In the genomic region with DNA sequence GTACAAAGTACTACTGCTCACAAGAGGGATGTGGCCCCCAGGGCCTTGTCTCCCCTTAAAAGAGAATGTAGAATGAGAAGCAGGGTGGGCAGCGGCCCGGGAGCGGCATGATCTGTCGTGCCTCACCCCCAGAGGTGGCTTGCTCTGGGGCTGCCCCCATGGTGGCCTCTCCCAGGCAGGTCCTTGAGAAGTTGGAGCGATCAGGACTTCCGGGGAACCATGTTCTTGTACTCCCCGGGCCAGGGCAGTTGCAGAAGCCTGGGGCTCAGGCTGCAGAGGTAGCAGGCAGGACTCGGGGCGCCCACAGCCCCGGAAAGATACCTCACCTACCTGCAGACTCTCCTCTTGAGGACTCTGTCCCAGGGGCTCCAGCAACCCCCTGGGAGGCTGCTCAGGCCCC, we compare ENCODE assay signal across 21 cellular contexts.
DNase-seq lines count a peak whose midpoint lies in the region; ATAC-seq and TF ChIP-seq lines count a peak whose summit lies in the region.
"Had no signal": no experiment of that assay in that cellular context is flagged by ENCODE, and none has a peak within 500 bp of the region (broad histone marks: within the 10 kb centered on the region; RNA-seq: fewer than 3 reads in every experiment).

No MANE protein-coding gene starts in this region.

- H3K36me3 ChIP-seq in right atrium auricular region (no peaks in the 10 kb centered on the region), esophagus muscularis mucosa (no peaks in the 10 kb centered on the region), neuronal stem cell (replicated peaks in 1 of 2; ENCODE audit: control insufficient read depth in 2 of 2, insufficient read depth in 2 of 2, low read length in 2 of 2) (no peaks in the 10 kb centered on the region)
- H3K36me3 ChIP-seq: BE2C; BLaER1 treated with 17β-estradiol and CSF1 and Interleukin-3, amounts not matched to agents 10 nM and 100 nM had no signal

- H3K27me3 Mint-ChIP-seq in activated T-cell treated with anti-CD3 and anti-CD28 coated beads, Interleukin-2, amount 50 U/mL, for 72 hours (ENCODE audit: low read depth): no peaks in the 10 kb centered on the region
- H3K27me3 Mint-ChIP-seq: CD8-positive, alpha-beta memory T cell had no signal

- no peak overlapping the region for H2AFZ ChIP-seq in neuronal stem cell (ENCODE audit: low read length)
- H2AFZ ChIP-seq: GM23248 had no signal

- H3K27ac Mint-ChIP-seq in activated T-cell treated with anti-CD3 and anti-CD28 coated beads, Interleukin-2, amount 50 U/mL, for 72 hours: no peak overlapping the region
- H3K27ac Mint-ChIP-seq: CD14-positive monocyte; CD4-positive, alpha-beta T cell; CD8-positive, alpha-beta memory T cell had no signal

- no peak for TF ChIP-seq POLR2A in esophagus muscularis mucosa (IDR thresholded peaks at IDR 0.05; ENCODE audit: low read depth)

- H3K9me3 ChIP-seq in right atrium auricular region (no peaks in the 10 kb centered on the region), right cardiac atrium (ENCODE audit: control insufficient read depth, low read length) (no peaks in the 10 kb centered on the region), esophagus muscularis mucosa (no peaks in the 10 kb centered on the region), neuronal stem cell (replicated peaks in 1 of 2; ENCODE audit: control insufficient read depth in 2 of 2, insufficient read depth in 1 of 2, low read depth in 1 of 2, low read length in 2 of 2) (peaks cover 0 to 5% of the 10 kb centered on the region in 2 donors)
- H3K9me3 ChIP-seq: BE2C had no signal

- no peak overlapping the region for H2BK5ac ChIP-seq in neuronal stem cell (ENCODE audit: low read length)

- no peaks in the 10 kb centered on the region for H3K27me3 ChIP-seq in right atrium auricular region
- H3K27me3 ChIP-seq in right cardiac atrium (ENCODE audit: control insufficient read depth, insufficient read depth): no peaks in the 10 kb centered on the region
- peaks cover 0 to 14% (median 0%) of the 10 kb centered on the region in 4 donors for H3K27me3 ChIP-seq in esophagus muscularis mucosa
- H3K27me3 ChIP-seq in neuronal stem cell (ENCODE audit: control insufficient read depth in 3 of 3, insufficient read depth in 3 of 3, low read depth in 1 of 3, low read length in 3 of 3): no peaks in the 10 kb centered on the region
- H3K27me3 ChIP-seq: BE2C; BLaER1 treated with 17β-estradiol and CSF1 and Interleukin-3, amounts not matched to agents 10 nM and 100 nM had no signal

- no peak overlapping the region for H3K4me3 Mint-ChIP-seq in activated T-cell treated with anti-CD3 and anti-CD28 coated beads, Interleukin-2, amount 50 U/mL, for 72 hours
- H3K4me3 Mint-ChIP-seq: CD14-positive monocyte; CD4-positive, alpha-beta T cell; CD8-positive, alpha-beta memory T cell had no signal

- peak overlapping the region; percentile 2 for H3K18ac ChIP-seq in neuronal stem cell (ENCODE audit: low read length)

- no peak for TF ChIP-seq EP300 in esophagus muscularis mucosa (IDR thresholded peaks at IDR 0.05)

- H2BK12ac ChIP-seq in neuronal stem cell (ENCODE audit: low read length): no peak overlapping the region

- DNase-seq in right atrium auricular region (ENCODE audit: low spot score): peak; percentile 53
- DNase-seq in right cardiac atrium: no peak
- peak; percentile 72 for DNase-seq in esophagus muscularis mucosa (ENCODE audit: extremely low spot score)
- DNase-seq in neuronal stem cell (ENCODE audit: low spot score): no peak
- DNase-seq in EL: no peak
- no peak for DNase-seq in activated T-cell treated with anti-CD3 and anti-CD28 coated beads, Interleukin-2, amount 50 U/mL, for 72 hours
- DNase-seq: 8988T; ACHN; AML-193; BE2C; CD4-positive, alpha-beta T cell; CD8-positive, alpha-beta memory T cell; DMS 273 treated with DMSO at 0.1 percent for 48 hours; DMS79; GF-D8; GM23248; H7; HCEC 1CT had no signal

- H3K9me3 Mint-ChIP-seq in activated T-cell treated with anti-CD3 and anti-CD28 coated beads, Interleukin-2, amount 50 U/mL, for 72 hours: peaks cover 0 to 4% of the 10 kb centered on the region in 2 donors
- H3K9me3 Mint-ChIP-seq: CD4-positive, alpha-beta T cell had no signal

- H4K91ac ChIP-seq in neuronal stem cell (ENCODE audit: low read depth, low read length, poor library complexity): no peak overlapping the region

- peaks cover 3% of the 10 kb centered on the region for H3K79me1 ChIP-seq in neuronal stem cell (ENCODE audit: low read depth, low read length)

- no peaks in the 10 kb centered on the region for H3K36me3 Mint-ChIP-seq in activated T-cell treated with anti-CD3 and anti-CD28 coated beads, Interleukin-2, amount 50 U/mL, for 72 hours (ENCODE audit: insufficient read depth in 2 of 2)
- H3K36me3 Mint-ChIP-seq: CD14-positive monocyte; CD8-positive, alpha-beta memory T cell had no signal

- H3K4me2 ChIP-seq in neuronal stem cell (ENCODE audit: insufficient read depth, low read length, poor library complexity, severe bottlenecking): no peak overlapping the region
- H3K4me2 ChIP-seq: A549; BLaER1 treated with 17β-estradiol and CSF1 and Interleukin-3, amounts not matched to agents 10 nM and 100 nM had no signal

- no peak overlapping the region for H4K8ac ChIP-seq in neuronal stem cell (ENCODE audit: low read depth, low read length)

- H3K14ac ChIP-seq in neuronal stem cell (ENCODE audit: low read length): no peak overlapping the region

- WGBS in right cardiac atrium: 95% methylated on average over 10 of the region's 10 CpGs
- WGBS in esophagus muscularis mucosa: 97% methylated on average over 9 of the region's 10 CpGs
- no CpG with 5 or more reads among the region's 10 CpGs for WGBS in neuronal stem cell (ENCODE audit: extremely low coverage in 2 of 2, insufficient read length in 2 of 2, insufficient replicate concordance in 1 of 2), 2 donors

- H3K9ac ChIP-seq in neuronal stem cell (ENCODE audit: low read depth, low read length, poor library complexity): no peak overlapping the region
- H3K9ac ChIP-seq: BLaER1 treated with 17β-estradiol and CSF1 and Interleukin-3, amounts not matched to agents 10 nM and 100 nM; GM23248 had no signal

- H3K23ac ChIP-seq in neuronal stem cell (ENCODE audit: low read depth, low read length, poor library complexity): no peak overlapping the region

- H3K4me3 ChIP-seq in right atrium auricular region: no peak overlapping the region
- H3K4me3 ChIP-seq in right cardiac atrium (ENCODE audit: low read length): no peak overlapping the region
- H3K4me3 ChIP-seq in esophagus muscularis mucosa: no peak overlapping the region
- no peak overlapping the region for H3K4me3 ChIP-seq in neuronal stem cell (ENCODE audit: low read length in 2 of 2)
- H3K4me3 ChIP-seq: A549; BLaER1 treated with 17β-estradiol and CSF1 and Interleukin-3, amounts not matched to agents 10 nM and 100 nM; GM23248 had no signal

- H3K4me1 ChIP-seq in right atrium auricular region: no peaks in the 10 kb centered on the region
- no peaks in the 10 kb centered on the region for H3K4me1 ChIP-seq in right cardiac atrium (ENCODE audit: control insufficient read depth, insufficient read depth, low read length)
- H3K4me1 ChIP-seq in esophagus muscularis mucosa: no peaks in the 10 kb centered on the region
- peaks cover 0 to 4% of the 10 kb centered on the region in 2 donors for H3K4me1 ChIP-seq in neuronal stem cell (ENCODE audit: control insufficient read depth in 2 of 2, insufficient read depth in 1 of 2, low read depth in 1 of 2, low read length in 2 of 2)
- H3K4me1 ChIP-seq: A549; BE2C; BLaER1 treated with 17β-estradiol and CSF1 and Interleukin-3, amounts not matched to agents 10 nM and 100 nM had no signal

- no peak overlapping the region for H2AK5ac ChIP-seq in neuronal stem cell (ENCODE audit: low read depth, low read length)

- ATAC-seq in right cardiac atrium: no peak
- no peak for ATAC-seq in activated T-cell treated with anti-CD3 and anti-CD28 coated beads, Interleukin-2, amount 50 U/mL, for 72 hours (replicated peaks in 1 of 2)
- ATAC-seq: A549 had no signal

- H3K4me1 Mint-ChIP-seq in activated T-cell treated with anti-CD3 and anti-CD28 coated beads, Interleukin-2, amount 50 U/mL, for 72 hours (ENCODE audit: low read depth): no peaks in the 10 kb centered on the region
- H3K4me1 Mint-ChIP-seq: CD14-positive monocyte; CD8-positive, alpha-beta memory T cell had no signal

- no peak overlapping the region for H2BK120ac ChIP-seq in neuronal stem cell (ENCODE audit: low read depth, low read length)

- H3K4ac ChIP-seq in neuronal stem cell (ENCODE audit: low read length): no peak overlapping the region

- intact Hi-C loops in right cardiac atrium (cut with DNase I): no loop called here
- intact Hi-C loops in esophagus muscularis mucosa (cut with DNase I): no loop called here

- H2BK15ac ChIP-seq in neuronal stem cell (ENCODE audit: low read length): no peak overlapping the region

- TF ChIP-seq CTCF in right atrium auricular region (IDR thresholded peaks at IDR 0.05) (no peak), esophagus muscularis mucosa (IDR thresholded peaks at IDR 0.05) (no peak)

- H3K27ac ChIP-seq in right atrium auricular region (no peak overlapping the region), right cardiac atrium (ENCODE audit: low read length) (no peak overlapping the region), esophagus muscularis mucosa (replicated peaks in 1 of 4) (no peak overlapping the region), neuronal stem cell (replicated peaks; ENCODE audit: low read length) (no peak overlapping the region)
- H3K27ac ChIP-seq: A549; BLaER1 treated with 17β-estradiol and CSF1 and Interleukin-3, amounts not matched to agents 10 nM and 100 nM; GM23248 had no signal

Comparison
In these comparisons a context has a peak if more than half of its experiments do, and no peak if none do; other contexts are left out.
1. DNase-seq: peak in right atrium auricular region (single experiment) and esophagus muscularis mucosa (single experiment); none in right cardiac atrium (0 of 3), neuronal stem cell (single experiment), EL (single experiment) and activated T-cell treated with anti-CD3 and anti-CD28 coated beads, Interleukin-2, amount 50 U/mL, for 72 hours (0 of 2).